Comparison of ENCODE assay signal across 7 cellular contexts in genomic region chr1:63516629-63517028, GRCh38.
"Had no signal": no experiment of that assay in that cellular context is flagged by ENCODE, and none has a peak within 500 bp of the region (broad histone marks: within the 10 kb centered on the region; RNA-seq: fewer than 3 reads in every experiment).

No MANE protein-coding gene starts in this region.

- H3K4me3 ChIP-seq: GM23248, HAP-1 had no signal

- H3K9ac ChIP-seq: GM23248 had no signal

- H3K9me3 ChIP-seq: HAP-1 had no signal

- FAIRE-seq: HTR-8/SVneo had no signal

- DNase-seq: GM23248, GOT3, H7, KG1 had no signal

- H3K36me3 ChIP-seq: HAP-1 had no signal

- H2AFZ ChIP-seq: GM23248 had no signal

- ATAC-seq: HCT116 had no signal

- H3K27ac ChIP-seq: GM23248 had no signal
